Comparison of ENCODE assay signal across 12 cellular contexts in genomic region chr5:10566556-10567068, GRCh38. TPM values are rescaled to one million over a fixed set of nuclear protein-coding genes. Genes with fewer than 3 reads are reported as not detected.
DNase-seq lines count a peak whose midpoint lies in the region; ATAC-seq and TF ChIP-seq lines count a peak whose summit lies in the region.
"Had no signal": no experiment of that assay in that cellular context is flagged by ENCODE, and none has a peak within 500 bp of the region (broad histone marks: within the 10 kb centered on the region; RNA-seq: fewer than 3 reads in every experiment).

No MANE protein-coding gene starts in this region.

- H3K27me3 Mint-ChIP-seq in activated CD8-positive, alpha-beta memory T cell treated with anti-CD3 and anti-CD28 coated beads, Interleukin-2, amount 10 ng/mL, durations not matched to agents 7 days and 5 days, result peaks cover 8% of the 10 kb centered on the region
- H3K27me3 Mint-ChIP-seq in T-cell, result peaks cover 0 to 6% of the 10 kb centered on the region in 2 donors
- H3K27me3 Mint-ChIP-seq in activated naive CD4-positive, alpha-beta T cell treated with anti-CD3 and anti-CD28 coated beads for 36 hours (ENCODE audit: low read depth), result peaks cover 9% of the 10 kb centered on the region

- H3K4me1 ChIP-seq in hepatocyte (ENCODE audit: insufficient read depth) (peaks cover 21% of the 10 kb centered on the region), tibial artery (peaks cover 0 to 55% (median 29%) of the 10 kb centered on the region in 4 donors)

- H3K4me3 Mint-ChIP-seq in activated CD8-positive, alpha-beta memory T cell treated with anti-CD3 and anti-CD28 coated beads, Interleukin-2, amount 10 ng/mL, durations not matched to agents 7 days and 5 days, result no peak overlapping the region
- H3K4me3 Mint-ChIP-seq in T-cell, result peak overlapping the region; percentile 10 to 31 (median 15)
- H3K4me3 Mint-ChIP-seq in activated naive CD4-positive, alpha-beta T cell treated with anti-CD3 and anti-CD28 coated beads for 36 hours, result no peak overlapping the region

- no peaks in the 10 kb centered on the region for H3K9me2 ChIP-seq in hepatocyte (replicated peaks; ENCODE audit: insufficient read depth)

- no peak overlapping the region for H2AFZ ChIP-seq in hepatocyte

- H3K27ac ChIP-seq in hepatocyte, result no peak overlapping the region
- H3K27ac ChIP-seq in tibial artery, result peak overlapping the region; percentile 47 to 77

- intact Hi-C loops in tibial artery (cut with DNase I; ENCODE audit: low total_unique reads), result no loop called here
- intact Hi-C loops in activated naive CD4-positive, alpha-beta T cell treated with anti-CD3 and anti-CD28 coated beads for 36 hours (cut with micrococcal nuclease), result no loop called here

- H3K4me3 ChIP-seq in hepatocyte (no peak overlapping the region), tibial artery (no peak overlapping the region)

- no peak overlapping the region for H3K27ac Mint-ChIP-seq in activated CD8-positive, alpha-beta memory T cell treated with anti-CD3 and anti-CD28 coated beads, Interleukin-2, amount 10 ng/mL, durations not matched to agents 7 days and 5 days
- H3K27ac Mint-ChIP-seq in T-cell, result no peak overlapping the region
- H3K27ac Mint-ChIP-seq in activated naive CD4-positive, alpha-beta T cell treated with anti-CD3 and anti-CD28 coated beads for 36 hours, result no peak overlapping the region

- H3K4me1 Mint-ChIP-seq in activated CD8-positive, alpha-beta memory T cell treated with anti-CD3 and anti-CD28 coated beads, Interleukin-2, amount 10 ng/mL, durations not matched to agents 7 days and 5 days, result peaks cover 29% of the 10 kb centered on the region
- peaks cover 12 to 28% (median 18%) of the 10 kb centered on the region in 3 donors for H3K4me1 Mint-ChIP-seq in T-cell
- H3K4me1 Mint-ChIP-seq in activated naive CD4-positive, alpha-beta T cell treated with anti-CD3 and anti-CD28 coated beads for 36 hours (ENCODE audit: low read depth), result peaks cover 15% of the 10 kb centered on the region

- H4K20me1 ChIP-seq in hepatocyte (ENCODE audit: insufficient read depth, poor library complexity, severe bottlenecking), result no peaks in the 10 kb centered on the region

- no peaks in the 10 kb centered on the region for H3K9me3 Mint-ChIP-seq in activated CD8-positive, alpha-beta memory T cell treated with anti-CD3 and anti-CD28 coated beads, Interleukin-2, amount 10 ng/mL, durations not matched to agents 7 days and 5 days (ENCODE audit: low read depth)
- H3K9me3 Mint-ChIP-seq in T-cell, result no peaks in the 10 kb centered on the region
- H3K9me3 Mint-ChIP-seq in activated naive CD4-positive, alpha-beta T cell treated with anti-CD3 and anti-CD28 coated beads for 36 hours, result no peaks in the 10 kb centered on the region

- CTCF ChIA-PET in activated CD8-positive, alpha-beta memory T cell treated with anti-CD3 and anti-CD28 coated beads, Interleukin-2, amount 10 ng/mL, durations not matched to agents 7 days and 5 days (lab: Charles Lee), result interaction anchor here (0.9 to 2.7 kb wide), 4 partner anchors 42 to 283 kb away, joined by 3 to 15 read pairs (median 4); no protein-coding TSS in a partner anchor
- CTCF ChIA-PET in T-cell (lab: Charles Lee), result interaction anchor here in 1 of 2 donors (0.5 kb wide), 1 partner anchor 9 kb away, joined by 3 read pairs; no protein-coding TSS in a partner anchor
- CTCF ChIA-PET in activated naive CD4-positive, alpha-beta T cell treated with anti-CD3 and anti-CD28 coated beads for 36 hours (lab: Charles Lee), result interaction anchor here (0.9 kb wide), 1 partner anchor 9 kb away, joined by 3 read pairs; no protein-coding TSS in a partner anchor

- H3K9me3 ChIP-seq in hepatocyte (ENCODE audit: low read depth), result no peaks in the 10 kb centered on the region
- no peaks in the 10 kb centered on the region for H3K9me3 ChIP-seq in tibial artery

- peaks cover 29% of the 10 kb centered on the region for H3K27me3 ChIP-seq in hepatocyte
- peaks cover 0 to 19% of the 10 kb centered on the region in 2 donors for H3K27me3 ChIP-seq in tibial artery

- H3K36me3 Mint-ChIP-seq in activated CD8-positive, alpha-beta memory T cell treated with anti-CD3 and anti-CD28 coated beads, Interleukin-2, amount 10 ng/mL, durations not matched to agents 7 days and 5 days, result no peaks in the 10 kb centered on the region
- H3K36me3 Mint-ChIP-seq in T-cell, result no peaks in the 10 kb centered on the region
- H3K36me3 Mint-ChIP-seq in activated naive CD4-positive, alpha-beta T cell treated with anti-CD3 and anti-CD28 coated beads for 36 hours (ENCODE audit: low read depth), result no peaks in the 10 kb centered on the region

- ATAC-seq in activated CD8-positive, alpha-beta memory T cell treated with anti-CD3 and anti-CD28 coated beads, Interleukin-2, amount 10 ng/mL, durations not matched to agents 7 days and 5 days, result no peak
- no peak for ATAC-seq in T-cell (replicated peaks in 1 of 4)

- no peaks in the 10 kb centered on the region for H3K36me3 ChIP-seq in hepatocyte (replicated peaks; ENCODE audit: insufficient read depth, low read depth)
- H3K36me3 ChIP-seq in tibial artery, result no peaks in the 10 kb centered on the region

- no peaks in the 10 kb centered on the region for H3K79me2 ChIP-seq in hepatocyte

- POLR2A ChIA-PET in T-cell (lab: Charles Lee), result no interaction called here

- no peak for TF ChIP-seq CTCF in hepatocyte (IDR thresholded peaks at IDR 0.05; ENCODE audit: poor library complexity)
- no peak for TF ChIP-seq CTCF in tibial artery (IDR thresholded peaks at IDR 0.05)
- TF ChIP-seq CTCF in GM10266 (IDR thresholded peaks at IDR 0.05; ENCODE audit: control insufficient read depth, insufficient read depth, low read depth, missing control alignments), result no peak

- 62% methylated on average over 8 of the region's 8 CpGs for WGBS in hepatocyte (ENCODE audit: low lambda C conversion rate, missing lambda C conversion rate)

- peak; percentile 39 for DNase-seq in activated CD8-positive, alpha-beta memory T cell treated with anti-CD3 and anti-CD28 coated beads, Interleukin-2, amount 50 U/mL, for 48 hours
- DNase-seq in activated CD8-positive, alpha-beta memory T cell treated with anti-CD3 and anti-CD28 coated beads, Interleukin-2, amount 10 ng/mL, durations not matched to agents 7 days and 5 days, result no peak
- DNase-seq in T-cell (no peak), hepatocyte (ENCODE audit: low spot score) (no peak), tibial artery (no peak), GM10266 (ENCODE audit: extremely low spot score) (no peak), Kasumi-1 (lab: John Stamatoyannopoulos, UW) (no peak)
- DNase-seq in activated naive CD4-positive, alpha-beta T cell treated with anti-CD3 and anti-CD28 coated beads for 36 hours, result no peak
- DNase-seq: central memory CD4-positive, alpha-beta T cell; GOT3; hippocampal formation; NCI-H1930 had no signal

- peak overlapping the region; percentile 98 for H3K4me2 ChIP-seq in hepatocyte

RNA-seq across cellular contexts. Expression of gene ANKRD33B, which starts 2.7 kb away (rescaled TPM):
- total RNA-seq in activated CD8-positive, alpha-beta memory T cell treated with anti-CD3 and anti-CD28 coated beads, Interleukin-2, amount 10 ng/mL, durations not matched to agents 7 days and 5 days, result 10 to 100 TPM in 1 of 2 experiments, 1 to 10 TPM in 1; 6.8 to 13.8 TPM
- total RNA-seq in T-cell, result 1 to 10 TPM; 1.0 to 4.1 (median 2.4) TPM
- 2.0 and 2.3 TPM in 2 replicates for total RNA-seq in hepatocyte
- polyA plus RNA-seq in hepatocyte, result 1.5 and 2.1 TPM in 2 replicates
- total RNA-seq in activated naive CD4-positive, alpha-beta T cell treated with anti-CD3 and anti-CD28 coated beads for 36 hours, result 1 to 10 TPM; 1.9 to 2.5 TPM

Comparison
In these comparisons a context has a peak if more than half of its experiments do, and no peak if none do; other contexts are left out.
1. H3K4me3 Mint-ChIP-seq: peak in T-cell (3 of 3); none in activated CD8-positive, alpha-beta memory T cell treated with anti-CD3 and anti-CD28 coated beads, Interleukin-2, amount 10 ng/mL, durations not matched to agents 7 days and 5 days (single experiment) and activated naive CD4-positive, alpha-beta T cell treated with anti-CD3 and anti-CD28 coated beads for 36 hours (single experiment).